In genomic region chr11:14418801-14419417, GRCh38 we compare ENCODE assay signal across 9 cellular contexts. TPM values are rescaled to one million over a fixed set of nuclear protein-coding genes. Genes with fewer than 3 reads are reported as not detected.
DNase-seq lines count a peak whose midpoint lies in the region; ATAC-seq and TF ChIP-seq lines count a peak whose summit lies in the region.
"Had no signal": no experiment of that assay in that cellular context is flagged by ENCODE, and none has a peak within 500 bp of the region (broad histone marks: within the 10 kb centered on the region; RNA-seq: fewer than 3 reads in every experiment).

No MANE protein-coding gene starts in this region.

- ATAC-seq in PC-3 (peak; percentile 55), HG03460 (IDR thresholded peaks at IDR 0.05; ENCODE audit: unreplicated experiment) (no peak)

- H3K4me3 ChIP-seq in AG09309 (ENCODE audit: control insufficient read depth, low read depth, low read length): no peak overlapping the region
- no peak overlapping the region for H3K4me3 ChIP-seq in PC-3 (ENCODE audit: low read length)

- H3K27me3 ChIP-seq in PC-3 (ENCODE audit: low read length): no peaks in the 10 kb centered on the region

- H4K20me1 ChIP-seq in PC-3 (ENCODE audit: low read length): no peaks in the 10 kb centered on the region

- H3K79me2 ChIP-seq in PC-3 (ENCODE audit: low read length): no peaks in the 10 kb centered on the region

- intact Hi-C loops in PC-3 (cut with micrococcal nuclease): loop anchor here (1.0 kb wide), 1 partner anchor 119 kb away; no protein-coding TSS in a partner anchor

- POLR2A ChIA-PET in PC-3 (lab: Charles Lee; ENCODE audit: unreplicated experiment): interaction anchor here (0.6 kb wide), 1 partner anchor 16 kb away, joined by 3 read pairs; no protein-coding TSS in a partner anchor

- H3K9ac ChIP-seq in PC-3 (ENCODE audit: low read length): no peak overlapping the region

- H3F3A ChIP-seq in PC-3 (ENCODE audit: low read length, unreplicated experiment): no peaks in the 10 kb centered on the region

- no TSS peak for BruUV-seq in PC-3 (replicated peaks; lab: Mats Ljungman, UMichigan)

- no peak overlapping the region for H3K27ac ChIP-seq in PC-3 (ENCODE audit: low read length)

- no peaks in the 10 kb centered on the region for H3K9me3 ChIP-seq in PC-3 (ENCODE audit: low read length)

- no peaks in the 10 kb centered on the region for H3K9me2 ChIP-seq in PC-3 (replicated peaks; ENCODE audit: low read length)

- CTCF ChIA-PET in PC-3 (lab: Charles Lee): interaction anchor here (0.6 to 1.7 kb wide), 8 partner anchors 35 to 118 kb away, joined by 4 to 40 read pairs (median 8); no protein-coding TSS in a partner anchor

- no peak for DNase-seq in AG09309 (ENCODE audit: low read depth)
- peak; percentile 49 for DNase-seq in H4 (ENCODE audit: low spot score)
- peak; percentile 75 for DNase-seq in PC-3
- DNase-seq in iPS DF 19.7 (ENCODE audit: low read depth, low spot score): peak; percentile 64
- DNase-seq in amniotic stem cell (lab: John Stamatoyannopoulos, UW): no peak
- DNase-seq in activated CD4-positive, alpha-beta T cell treated with anti-CD3 and anti-CD28 coated beads, Interleukin-2, amount 50 U/mL, for 48 hours: no peak
- DNase-seq in activated effector memory CD4-positive, alpha-beta T cell treated with Interleukin-2 at 50 U/mL for 16 hours: no peak
- DNase-seq: stimulated activated CD4-positive, alpha-beta T cell treated with anti-CD3 and anti-CD28 coated beads, Interleukin-2, amount 100 ng/mL, for 48 hours had no signal

- peaks cover 32% of the 10 kb centered on the region for H3K4me1 ChIP-seq in PC-3 (ENCODE audit: insufficient read depth, low read length)

- H3K4me2 ChIP-seq in PC-3 (ENCODE audit: low read length): peak overlapping the region; percentile 13; the same call in 1 of the 2 replicates

- H3K36me3 ChIP-seq in PC-3 (ENCODE audit: low read depth, low read length): no peaks in the 10 kb centered on the region

- TF ChIP-seq CTCF in AG09309 (IDR thresholded peaks at IDR 0.05; ENCODE audit: control insufficient read depth, insufficient read depth, low read depth, low read length, missing control alignments) (peak; percentile 22), PC-3 (conservative IDR thresholded peaks at IDR 0.05; ENCODE audit: low read depth, low read length) (peak; percentile 84)

- peak overlapping the region; percentile 24; the same call in 1 of the 2 replicates for H2AFZ ChIP-seq in PC-3 (ENCODE audit: low read length)

RNA-seq across cellular contexts. Expression of gene RRAS2, which starts 59.9 kb away (rescaled TPM):
- total RNA-seq in H4 (2014; rRNA removed; shearing (Covaris generic)): 48.0 and 69.9 TPM in 2 replicates
- 58.6 and 59.7 TPM in 2 replicates for total RNA-seq in PC-3 (2014; rRNA removed)

Comparison
In these comparisons a context has a peak if more than half of its experiments do, and no peak if none do; other contexts are left out.
1. DNase-seq: peak in H4 (single experiment), PC-3 (single experiment) and iPS DF 19.7 (single experiment); none in AG09309 (single experiment), amniotic stem cell (single experiment), activated CD4-positive, alpha-beta T cell treated with anti-CD3 and anti-CD28 coated beads, Interleukin-2, amount 50 U/mL, for 48 hours (0 of 2) and activated effector memory CD4-positive, alpha-beta T cell treated with Interleukin-2 at 50 U/mL for 16 hours (single experiment).